Comparison of ENCODE assay signal across 1 cellular context in the genomic region with DNA sequence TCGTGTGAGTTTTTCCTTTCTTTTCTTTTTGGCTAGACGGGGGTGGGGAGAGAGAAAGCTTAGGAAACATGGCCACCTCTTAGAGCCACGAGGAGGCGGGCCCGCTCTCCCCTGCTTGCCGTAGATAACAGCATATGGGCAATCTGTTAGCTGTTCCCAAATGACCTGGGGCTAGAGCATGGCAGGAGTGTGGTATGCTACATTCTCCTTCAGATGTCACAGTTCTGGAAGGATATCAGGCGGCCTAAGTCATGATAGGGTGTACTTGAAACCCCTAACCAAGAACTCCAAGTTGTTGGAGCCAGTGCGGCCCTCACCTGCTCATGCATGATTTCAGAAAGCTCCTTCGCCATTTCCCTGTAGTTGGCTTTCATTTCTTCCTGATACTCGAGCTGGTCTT.
TF ChIP-seq lines count a peak whose summit lies in the region.

No MANE protein-coding gene starts in this region.

TF ChIP-seq in K562, 482 proteins besides CTCF, POLR2A, EP300 and RAD21 (continued from another document and continues in another):
- TF ChIP-seq HDAC6 (IDR thresholded peaks at IDR 0.05; ENCODE audit: low read depth, low read length) (no peak), HDAC1 (IDR thresholded peaks at IDR 0.05) (no peak), HLTF (IDR thresholded peaks at IDR 0.05) (no peak), CBFA2T2 (conservative IDR thresholded peaks at IDR 0.05) (peak; percentile 77), PYGO2 (tag; IDR thresholded peaks at IDR 0.05) (no peak), MECOM (CRISPR knock-in tag; IDR thresholded peaks at IDR 0.05) (no peak), TAF15 (IDR thresholded peaks at IDR 0.05; ENCODE audit: low read depth, low read length) (no peak), CBFA2T3 (IDR thresholded peaks at IDR 0.05) (peak; percentile 88), SMARCA4 (IDR thresholded peaks at IDR 0.05) (peak; percentile 65), CBX5 (IDR thresholded peaks at IDR 0.05; ENCODE audit: borderline replicate concordance, low read depth) (no peak), SMAD4 (CRISPR knock-in tag; conservative IDR thresholded peaks at IDR 0.05) (0 out of 2 replicates have a peak, but pooled peaks have one; percentile 49), FIP1L1 (IDR thresholded peaks at IDR 0.05; ENCODE audit: low read depth, low read length, poor library complexity, severe bottlenecking) (no peak), CREBBP (IDR thresholded peaks at IDR 0.05; ENCODE audit: low read depth, low read length) (no peak), ZNF57 (CRISPR knock-in tag; IDR thresholded peaks at IDR 0.05) (no peak), POLR2AphosphoS2 (IDR thresholded peaks at IDR 0.05; ENCODE audit: low read length) (no peak), TCF7L2 (IDR thresholded peaks at IDR 0.05; ENCODE audit: low read depth, low read length) (no peak), ATF7 (IDR thresholded peaks at IDR 0.05) (no peak), FOXJ3 (CRISPR knock-in tag; IDR thresholded peaks at IDR 0.05) (no peak), CHD2 (IDR thresholded peaks at IDR 0.05; ENCODE audit: low read depth, low read length) (no peak), ELF1 (tag; IDR thresholded peaks at IDR 0.05) (no peak), SMAD1 (IDR thresholded peaks at IDR 0.05; ENCODE audit: low read depth, low read length, partially characterized antibody) (no peak), SRSF1 (IDR thresholded peaks at IDR 0.05; ENCODE audit: low read depth, low read length) (no peak), TAL1 (IDR thresholded peaks at IDR 0.05) (peak; percentile 76), HNRNPL (IDR thresholded peaks at IDR 0.05; ENCODE audit: low read depth, low read length) (no peak), ELF4 (CRISPR knock-in tag; IDR thresholded peaks at IDR 0.05) (no peak), GABPA (tag; conservative IDR thresholded peaks at IDR 0.05; ENCODE audit: low read depth) (no peak), CHD1 (IDR thresholded peaks at IDR 0.05; ENCODE audit: low read length) (no peak), NEUROD1 (IDR thresholded peaks at IDR 0.05; ENCODE audit: borderline replicate concordance, low read depth, low read length, partially characterized antibody) (no peak), E2F3 (CRISPR knock-in tag; IDR thresholded peaks at IDR 0.05) (no peak), ETV5 (CRISPR knock-in tag; IDR thresholded peaks at IDR 0.05; ENCODE audit: low read depth) (no peak), MCM5 (IDR thresholded peaks at IDR 0.05; ENCODE audit: low read depth) (no peak), NUFIP1 (IDR thresholded peaks at IDR 0.05; ENCODE audit: partially characterized antibody) (no peak), ZNF24 (IDR thresholded peaks at IDR 0.05) (no peak), FOS (IDR thresholded peaks at IDR 0.05; ENCODE audit: extremely low read depth, insufficient read length) (no peak), ZNF77 (CRISPR knock-in tag; IDR thresholded peaks at IDR 0.05) (no peak), SMARCB1 (IDR thresholded peaks at IDR 0.05; ENCODE audit: insufficient read length, low read depth) (no peak), SNIP1 (IDR thresholded peaks at IDR 0.05; ENCODE audit: low read depth) (no peak)
- TF ChIP-seq, protein P1, sequence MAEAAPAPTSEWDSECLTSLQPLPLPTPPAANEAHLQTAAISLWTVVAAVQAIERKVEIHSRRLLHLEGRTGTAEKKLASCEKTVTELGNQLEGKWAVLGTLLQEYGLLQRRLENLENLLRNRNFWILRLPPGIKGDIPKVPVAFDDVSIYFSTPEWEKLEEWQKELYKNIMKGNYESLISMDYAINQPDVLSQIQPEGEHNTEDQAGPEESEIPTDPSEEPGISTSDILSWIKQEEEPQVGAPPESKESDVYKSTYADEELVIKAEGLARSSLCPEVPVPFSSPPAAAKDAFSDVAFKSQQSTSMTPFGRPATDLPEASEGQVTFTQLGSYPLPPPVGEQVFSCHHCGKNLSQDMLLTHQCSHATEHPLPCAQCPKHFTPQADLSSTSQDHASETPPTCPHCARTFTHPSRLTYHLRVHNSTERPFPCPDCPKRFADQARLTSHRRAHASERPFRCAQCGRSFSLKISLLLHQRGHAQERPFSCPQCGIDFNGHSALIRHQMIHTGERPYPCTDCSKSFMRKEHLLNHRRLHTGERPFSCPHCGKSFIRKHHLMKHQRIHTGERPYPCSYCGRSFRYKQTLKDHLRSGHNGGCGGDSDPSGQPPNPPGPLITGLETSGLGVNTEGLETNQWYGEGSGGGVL (CRISPR knock-in tag; IDR thresholded peaks at IDR 0.05): no peak
- TF ChIP-seq, protein P2, sequence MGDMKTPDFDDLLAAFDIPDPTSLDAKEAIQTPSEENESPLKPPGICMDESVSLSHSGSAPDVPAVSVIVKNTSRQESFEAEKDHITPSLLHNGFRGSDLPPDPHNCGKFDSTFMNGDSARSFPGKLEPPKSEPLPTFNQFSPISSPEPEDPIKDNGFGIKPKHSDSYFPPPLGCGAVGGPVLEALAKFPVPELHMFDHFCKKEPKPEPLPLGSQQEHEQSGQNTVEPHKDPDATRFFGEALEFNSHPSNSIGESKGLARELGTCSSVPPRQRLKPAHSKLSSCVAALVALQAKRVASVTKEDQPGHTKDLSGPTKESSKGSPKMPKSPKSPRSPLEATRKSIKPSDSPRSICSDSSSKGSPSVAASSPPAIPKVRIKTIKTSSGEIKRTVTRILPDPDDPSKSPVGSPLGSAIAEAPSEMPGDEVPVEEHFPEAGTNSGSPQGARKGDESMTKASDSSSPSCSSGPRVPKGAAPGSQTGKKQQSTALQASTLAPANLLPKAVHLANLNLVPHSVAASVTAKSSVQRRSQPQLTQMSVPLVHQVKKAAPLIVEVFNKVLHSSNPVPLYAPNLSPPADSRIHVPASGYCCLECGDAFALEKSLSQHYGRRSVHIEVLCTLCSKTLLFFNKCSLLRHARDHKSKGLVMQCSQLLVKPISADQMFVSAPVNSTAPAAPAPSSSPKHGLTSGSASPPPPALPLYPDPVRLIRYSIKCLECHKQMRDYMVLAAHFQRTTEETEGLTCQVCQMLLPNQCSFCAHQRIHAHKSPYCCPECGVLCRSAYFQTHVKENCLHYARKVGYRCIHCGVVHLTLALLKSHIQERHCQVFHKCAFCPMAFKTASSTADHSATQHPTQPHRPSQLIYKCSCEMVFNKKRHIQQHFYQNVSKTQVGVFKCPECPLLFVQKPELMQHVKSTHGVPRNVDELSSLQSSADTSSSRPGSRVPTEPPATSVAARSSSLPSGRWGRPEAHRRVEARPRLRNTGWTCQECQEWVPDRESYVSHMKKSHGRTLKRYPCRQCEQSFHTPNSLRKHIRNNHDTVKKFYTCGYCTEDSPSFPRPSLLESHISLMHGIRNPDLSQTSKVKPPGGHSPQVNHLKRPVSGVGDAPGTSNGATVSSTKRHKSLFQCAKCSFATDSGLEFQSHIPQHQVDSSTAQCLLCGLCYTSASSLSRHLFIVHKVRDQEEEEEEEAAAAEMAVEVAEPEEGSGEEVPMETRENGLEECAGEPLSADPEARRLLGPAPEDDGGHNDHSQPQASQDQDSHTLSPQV (IDR thresholded peaks at IDR 0.05): peak; percentile 86
- TF ChIP-seq, protein P3, sequence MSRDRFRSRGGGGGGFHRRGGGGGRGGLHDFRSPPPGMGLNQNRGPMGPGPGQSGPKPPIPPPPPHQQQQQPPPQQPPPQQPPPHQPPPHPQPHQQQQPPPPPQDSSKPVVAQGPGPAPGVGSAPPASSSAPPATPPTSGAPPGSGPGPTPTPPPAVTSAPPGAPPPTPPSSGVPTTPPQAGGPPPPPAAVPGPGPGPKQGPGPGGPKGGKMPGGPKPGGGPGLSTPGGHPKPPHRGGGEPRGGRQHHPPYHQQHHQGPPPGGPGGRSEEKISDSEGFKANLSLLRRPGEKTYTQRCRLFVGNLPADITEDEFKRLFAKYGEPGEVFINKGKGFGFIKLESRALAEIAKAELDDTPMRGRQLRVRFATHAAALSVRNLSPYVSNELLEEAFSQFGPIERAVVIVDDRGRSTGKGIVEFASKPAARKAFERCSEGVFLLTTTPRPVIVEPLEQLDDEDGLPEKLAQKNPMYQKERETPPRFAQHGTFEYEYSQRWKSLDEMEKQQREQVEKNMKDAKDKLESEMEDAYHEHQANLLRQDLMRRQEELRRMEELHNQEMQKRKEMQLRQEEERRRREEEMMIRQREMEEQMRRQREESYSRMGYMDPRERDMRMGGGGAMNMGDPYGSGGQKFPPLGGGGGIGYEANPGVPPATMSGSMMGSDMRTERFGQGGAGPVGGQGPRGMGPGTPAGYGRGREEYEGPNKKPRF (IDR thresholded peaks at IDR 0.05; ENCODE audit: low read depth, low read length): no peak
- TF ChIP-seq, protein P4, sequence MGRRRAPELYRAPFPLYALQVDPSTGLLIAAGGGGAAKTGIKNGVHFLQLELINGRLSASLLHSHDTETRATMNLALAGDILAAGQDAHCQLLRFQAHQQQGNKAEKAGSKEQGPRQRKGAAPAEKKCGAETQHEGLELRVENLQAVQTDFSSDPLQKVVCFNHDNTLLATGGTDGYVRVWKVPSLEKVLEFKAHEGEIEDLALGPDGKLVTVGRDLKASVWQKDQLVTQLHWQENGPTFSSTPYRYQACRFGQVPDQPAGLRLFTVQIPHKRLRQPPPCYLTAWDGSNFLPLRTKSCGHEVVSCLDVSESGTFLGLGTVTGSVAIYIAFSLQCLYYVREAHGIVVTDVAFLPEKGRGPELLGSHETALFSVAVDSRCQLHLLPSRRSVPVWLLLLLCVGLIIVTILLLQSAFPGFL (CRISPR knock-in tag; IDR thresholded peaks at IDR 0.05): no peak
- TF ChIP-seq, protein P5, sequence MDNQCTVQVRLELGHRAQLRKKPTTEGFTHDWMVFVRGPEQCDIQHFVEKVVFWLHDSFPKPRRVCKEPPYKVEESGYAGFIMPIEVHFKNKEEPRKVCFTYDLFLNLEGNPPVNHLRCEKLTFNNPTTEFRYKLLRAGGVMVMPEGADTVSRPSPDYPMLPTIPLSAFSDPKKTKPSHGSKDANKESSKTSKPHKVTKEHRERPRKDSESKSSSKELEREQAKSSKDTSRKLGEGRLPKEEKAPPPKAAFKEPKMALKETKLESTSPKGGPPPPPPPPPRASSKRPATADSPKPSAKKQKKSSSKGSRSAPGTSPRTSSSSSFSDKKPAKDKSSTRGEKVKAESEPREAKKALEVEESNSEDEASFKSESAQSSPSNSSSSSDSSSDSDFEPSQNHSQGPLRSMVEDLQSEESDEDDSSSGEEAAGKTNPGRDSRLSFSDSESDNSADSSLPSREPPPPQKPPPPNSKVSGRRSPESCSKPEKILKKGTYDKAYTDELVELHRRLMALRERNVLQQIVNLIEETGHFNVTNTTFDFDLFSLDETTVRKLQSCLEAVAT (IDR thresholded peaks at IDR 0.05): no peak
- TF ChIP-seq, protein P6, sequence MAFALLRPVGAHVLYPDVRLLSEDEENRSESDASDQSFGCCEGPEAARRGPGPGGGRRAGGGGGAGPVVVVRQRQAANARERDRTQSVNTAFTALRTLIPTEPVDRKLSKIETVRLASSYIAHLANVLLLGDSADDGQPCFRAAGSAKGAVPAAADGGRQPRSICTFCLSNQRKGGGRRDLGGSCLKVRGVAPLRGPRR (CRISPR knock-in tag; IDR thresholded peaks at IDR 0.05): no peak
- TF ChIP-seq, protein P7, sequence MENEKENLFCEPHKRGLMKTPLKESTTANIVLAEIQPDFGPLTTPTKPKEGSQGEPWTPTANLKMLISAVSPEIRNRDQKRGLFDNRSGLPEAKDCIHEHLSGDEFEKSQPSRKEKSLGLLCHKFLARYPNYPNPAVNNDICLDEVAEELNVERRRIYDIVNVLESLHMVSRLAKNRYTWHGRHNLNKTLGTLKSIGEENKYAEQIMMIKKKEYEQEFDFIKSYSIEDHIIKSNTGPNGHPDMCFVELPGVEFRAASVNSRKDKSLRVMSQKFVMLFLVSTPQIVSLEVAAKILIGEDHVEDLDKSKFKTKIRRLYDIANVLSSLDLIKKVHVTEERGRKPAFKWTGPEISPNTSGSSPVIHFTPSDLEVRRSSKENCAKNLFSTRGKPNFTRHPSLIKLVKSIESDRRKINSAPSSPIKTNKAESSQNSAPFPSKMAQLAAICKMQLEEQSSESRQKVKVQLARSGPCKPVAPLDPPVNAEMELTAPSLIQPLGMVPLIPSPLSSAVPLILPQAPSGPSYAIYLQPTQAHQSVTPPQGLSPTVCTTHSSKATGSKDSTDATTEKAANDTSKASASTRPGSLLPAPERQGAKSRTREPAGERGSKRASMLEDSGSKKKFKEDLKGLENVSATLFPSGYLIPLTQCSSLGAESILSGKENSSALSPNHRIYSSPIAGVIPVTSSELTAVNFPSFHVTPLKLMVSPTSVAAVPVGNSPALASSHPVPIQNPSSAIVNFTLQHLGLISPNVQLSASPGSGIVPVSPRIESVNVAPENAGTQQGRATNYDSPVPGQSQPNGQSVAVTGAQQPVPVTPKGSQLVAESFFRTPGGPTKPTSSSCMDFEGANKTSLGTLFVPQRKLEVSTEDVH (IDR thresholded peaks at IDR 0.05; ENCODE audit: low read depth, partially characterized antibody): no peak
- TF ChIP-seq, protein P8, sequence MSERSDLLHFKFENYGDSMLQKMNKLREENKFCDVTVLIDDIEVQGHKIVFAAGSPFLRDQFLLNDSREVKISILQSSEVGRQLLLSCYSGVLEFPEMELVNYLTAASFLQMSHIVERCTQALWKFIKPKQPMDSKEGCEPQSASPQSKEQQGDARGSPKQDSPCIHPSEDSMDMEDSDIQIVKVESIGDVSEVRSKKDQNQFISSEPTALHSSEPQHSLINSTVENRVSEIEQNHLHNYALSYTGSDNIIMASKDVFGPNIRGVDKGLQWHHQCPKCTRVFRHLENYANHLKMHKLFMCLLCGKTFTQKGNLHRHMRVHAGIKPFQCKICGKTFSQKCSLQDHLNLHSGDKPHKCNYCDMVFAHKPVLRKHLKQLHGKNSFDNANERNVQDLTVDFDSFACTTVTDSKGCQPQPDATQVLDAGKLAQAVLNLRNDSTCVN (CRISPR knock-in tag; IDR thresholded peaks at IDR 0.05): no peak
- TF ChIP-seq, protein P9, sequence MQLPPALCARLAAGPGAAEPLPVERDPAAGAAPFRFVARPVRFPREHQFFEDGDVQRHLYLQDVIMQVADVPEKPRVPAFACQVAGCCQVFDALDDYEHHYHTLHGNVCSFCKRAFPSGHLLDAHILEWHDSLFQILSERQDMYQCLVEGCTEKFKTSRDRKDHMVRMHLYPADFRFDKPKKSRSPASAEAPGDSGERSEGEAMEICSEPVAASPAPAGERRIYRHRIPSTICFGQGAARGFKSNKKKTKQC (CRISPR knock-in tag; IDR thresholded peaks at IDR 0.05): peak; percentile 86
- TF ChIP-seq, protein P10, sequence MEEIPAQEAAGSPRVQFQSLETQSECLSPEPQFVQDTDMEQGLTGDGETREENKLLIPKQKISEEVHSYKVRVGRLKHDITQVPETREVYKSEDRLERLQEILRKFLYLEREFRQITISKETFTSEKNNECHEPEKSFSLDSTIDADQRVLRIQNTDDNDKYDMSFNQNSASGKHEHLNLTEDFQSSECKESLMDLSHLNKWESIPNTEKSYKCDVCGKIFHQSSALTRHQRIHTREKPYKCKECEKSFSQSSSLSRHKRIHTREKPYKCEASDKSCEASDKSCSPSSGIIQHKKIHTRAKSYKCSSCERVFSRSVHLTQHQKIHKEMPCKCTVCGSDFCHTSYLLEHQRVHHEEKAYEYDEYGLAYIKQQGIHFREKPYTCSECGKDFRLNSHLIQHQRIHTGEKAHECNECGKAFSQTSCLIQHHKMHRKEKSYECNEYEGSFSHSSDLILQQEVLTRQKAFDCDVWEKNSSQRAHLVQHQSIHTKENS (CRISPR knock-in tag; IDR thresholded peaks at IDR 0.05): no peak
